Comparison of ENCODE assay signal across 24 cellular contexts in the genomic region with DNA sequence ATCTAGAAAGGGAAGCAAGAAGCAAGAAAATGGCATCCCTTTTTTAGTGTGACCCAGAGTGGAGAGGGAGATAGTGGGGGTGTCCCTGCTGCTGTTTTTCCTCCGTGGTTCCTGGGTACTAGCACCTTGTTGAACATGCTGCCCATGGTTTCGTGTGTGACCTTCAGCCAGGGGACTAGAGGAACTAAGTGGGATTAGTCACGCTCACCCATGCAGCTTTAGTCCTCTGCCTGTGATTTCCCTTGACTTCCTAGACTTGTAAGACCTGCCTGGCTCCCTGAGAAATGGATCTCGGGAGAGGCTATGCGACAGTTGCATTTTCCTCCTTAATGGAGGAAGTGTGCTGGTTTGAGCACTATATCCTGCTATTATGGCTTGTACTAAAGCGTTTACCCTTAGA.
A peak's percentile ranks its signal among the peaks of the same experiment; 100 is the strongest.
DNase-seq lines count a peak whose midpoint lies in the region; TF ChIP-seq lines count a peak whose summit lies in the region.
"Had no signal": no experiment of that assay in that cellular context is flagged by ENCODE, and none has a peak within 500 bp of the region (broad histone marks: within the 10 kb centered on the region; RNA-seq: fewer than 3 reads in every experiment).

No MANE protein-coding gene starts in this region.

- TF ChIP-seq POLR2A in erythroblast (IDR thresholded peaks at IDR 0.05; ENCODE audit: low read length) = no peak

- no peak overlapping the region for H3K4me3 ChIP-seq in fibroblast of the aortic adventitia (ENCODE audit: low read depth, low read length)
- H3K4me3 ChIP-seq: MG63, SJSA1 had no signal

- DNase-seq in NCI-H748 (lab: John Stamatoyannopoulos, UW; ENCODE audit: unreplicated experiment) (peak; percentile 48), NCI-H748 treated with DMSO at 0.1 percent for 48 hours (lab: John Stamatoyannopoulos, UW) (no peak), NCI-H69 (lab: John Stamatoyannopoulos, UW) (peak; percentile 13), fibroblast of the aortic adventitia (ENCODE audit: low read depth) (peak; percentile 0), erythroblast (lab: John Stamatoyannopoulos, UW) (no peak), NCI-H146 treated with DMSO at 0.1 percent for 48 hours (lab: John Stamatoyannopoulos, UW; ENCODE audit: unreplicated experiment) (no peak)
- DNase-seq in activated CD8-positive, alpha-beta memory T cell treated with anti-CD3 and anti-CD28 coated beads, Interleukin-2, amount 50 U/mL, for 4 hours = no peak
- DNase-seq: AML-193; C1 segment of cervical spinal cord; CD4-positive, alpha-beta memory T cell; COR-L47; DMS79; GF-D8; HCEC 1CT; IMR-90; KG1; MG63; NCI-H187; NCI-H2081 treated with DMSO at 0.1 percent for 48 hours; NCI-H446; NCI-H524 treated with DMSO at 0.1 percent for 48 hours; Right ventricle myocardium superior; RPMI8226 had no signal

- no peak for TF ChIP-seq CTCF in fibroblast of the aortic adventitia (IDR thresholded peaks at IDR 0.05; ENCODE audit: insufficient read depth, low read length)

Comparison
In these comparisons a context has a peak if more than half of its experiments do, and no peak if none do; other contexts are left out.
1. DNase-seq: peak in NCI-H748 (single experiment), NCI-H69 (single experiment) and fibroblast of the aortic adventitia (single experiment); none in NCI-H748 treated with DMSO at 0.1 percent for 48 hours (single experiment), erythroblast (0 of 2), activated CD8-positive, alpha-beta memory T cell treated with anti-CD3 and anti-CD28 coated beads, Interleukin-2, amount 50 U/mL, for 4 hours (single experiment) and NCI-H146 treated with DMSO at 0.1 percent for 48 hours (single experiment).